ENCODE assay signal across 20 cellular contexts in genomic region chr6:16102208-16102607, GRCh38. TPM values are rescaled to one million over a fixed set of nuclear protein-coding genes. Genes with fewer than 3 reads are reported as not detected.
DNase-seq lines count a peak whose midpoint lies in the region; ATAC-seq and TF ChIP-seq lines count a peak whose summit lies in the region.
"Had no signal": no experiment of that assay in that cellular context is flagged by ENCODE, and none has a peak within 500 bp of the region (broad histone marks: within the 10 kb centered on the region; RNA-seq: fewer than 3 reads in every experiment).

No MANE protein-coding gene starts in this region.

- H3K4me1 ChIP-seq in SJCRH30 = peaks cover 23% of the 10 kb centered on the region
- H3K4me1 ChIP-seq: HAP-1 had no signal

- no peaks in the 10 kb centered on the region for H3K27me3 Mint-ChIP-seq in nephron (ENCODE audit: low read depth)

- no peak overlapping the region for H3K4me3 ChIP-seq in SJCRH30
- H3K4me3 ChIP-seq: GM23248, HAP-1 had no signal

- H3K36me3 Mint-ChIP-seq in nephron (ENCODE audit: low read depth) = peaks cover 4% of the 10 kb centered on the region

- H3K9me3 ChIP-seq in SJCRH30 (replicated peaks) = no peaks in the 10 kb centered on the region
- H3K9me3 ChIP-seq: HAP-1 had no signal

- peak; percentile 82 for DNase-seq in NCI-H146 (lab: John Stamatoyannopoulos, UW)
- peak; percentile 40 to 62 for DNase-seq in SJCRH30
- DNase-seq in G401 (ENCODE audit: low spot score) = no peak
- DNase-seq in GM10266 (ENCODE audit: extremely low spot score) = no peak
- DNase-seq in SK-N-DZ (ENCODE audit: low spot score) = no peak
- DNase-seq: ACHN; C1 segment of cervical spinal cord; CD8-positive, alpha-beta memory T cell; DMS79 treated with DMSO at 0.1 percent for 48 hours; GM23248; NCI-H1105; NCI-H1694 treated with DMSO at 0.1 percent for 48 hours; NCI-H2107; NCI-H226; NCI-H524; NK-92 treated with Interleukin-12 subunit alpha and Interleukin-12 subunit beta, amount 100 ng/mL, for 24 hours; Right ventricle myocardium superior had no signal

- H3K9me3 Mint-ChIP-seq in nephron = peaks cover 7% of the 10 kb centered on the region

- in situ Hi-C loops in G401 (cut with HindIII; ENCODE audit: low sequenced_read_pairs) = no loop called here

- ATAC-seq in GM19324 (IDR thresholded peaks at IDR 0.05; ENCODE audit: low FRiP score, unreplicated experiment) = no peak

- H3K27ac Mint-ChIP-seq in nephron = peak overlapping the region in 2 of 3 experiments; percentile 32 to 74
- H3K27ac Mint-ChIP-seq: CD8-positive, alpha-beta memory T cell had no signal

- H3K4me3 Mint-ChIP-seq in nephron = no peak overlapping the region
- H3K4me3 Mint-ChIP-seq: CD8-positive, alpha-beta memory T cell had no signal

- peak overlapping the region; percentile 43; the same call in 1 of the 2 replicates for H3K27ac ChIP-seq in SJCRH30
- H3K27ac ChIP-seq: GM23248 had no signal

- H3K36me3 ChIP-seq in SJCRH30 = no peaks in the 10 kb centered on the region
- H3K36me3 ChIP-seq: HAP-1 had no signal

- no peaks in the 10 kb centered on the region for H3K27me3 ChIP-seq in SJCRH30

- peaks cover 54% of the 10 kb centered on the region for H3K4me1 Mint-ChIP-seq in nephron
- H3K4me1 Mint-ChIP-seq: CD8-positive, alpha-beta memory T cell had no signal

- TF ChIP-seq CTCF in nephron (IDR thresholded peaks at IDR 0.05; ENCODE audit: unreplicated experiment in 3 of 3) (no peak), GM10266 (IDR thresholded peaks at IDR 0.05; ENCODE audit: control insufficient read depth, insufficient read depth, low read depth, missing control alignments) (no peak)

RNA-seq across cellular contexts. Expression of gene MYLIP, which starts 26.7 kb away (rescaled TPM):
- 31.4 and 36.3 TPM in 2 replicates for total RNA-seq in SJCRH30 (2014; rRNA removed; shearing (Covaris generic))
- total RNA-seq in G401 (2014; rRNA removed; shearing (Covaris generic)) = 2.0 and 3.7 TPM in 2 replicates
- 2.5 and 3.9 TPM in 2 replicates for polyA plus RNA-seq in SK-N-DZ (2014; cell fraction: cytosol; rRNA removed)
- 4.7 and 5.4 TPM in 2 replicates for polyA plus RNA-seq in SK-N-DZ (2014; cell fraction: nucleus; rRNA removed)

Comparison
In these comparisons a context has a peak if more than half of its experiments do, and no peak if none do; other contexts are left out.
1. DNase-seq: peak in NCI-H146 (single experiment) and SJCRH30 (2 of 2); none in G401 (single experiment), GM10266 (single experiment) and SK-N-DZ (single experiment).